In genomic region chr3:191355406-191355805, GRCh38 we compare ENCODE assay signal across 11 cellular contexts. TPM values are rescaled to one million over a fixed set of nuclear protein-coding genes. Genes with fewer than 3 reads are reported as not detected.
DNase-seq lines count a peak whose midpoint lies in the region; ATAC-seq, FAIRE-seq and TF ChIP-seq lines count a peak whose summit lies in the region.
"Had no signal": no experiment of that assay in that cellular context is flagged by ENCODE, and none has a peak within 500 bp of the region (broad histone marks: within the 10 kb centered on the region; RNA-seq: fewer than 3 reads in every experiment).

No MANE protein-coding gene starts in this region.

- no peaks in the 10 kb centered on the region for H3K9me3 ChIP-seq in MM.1S (replicated peaks; ENCODE audit: insufficient read depth, low read length)

- peaks cover 60% of the 10 kb centered on the region for H3K79me2 ChIP-seq in MM.1S (ENCODE audit: low read length)

- no TSS peak for BruUV-seq in Calu3 (replicated peaks; lab: Mats Ljungman, UMichigan)

- H3K36me3 Mint-ChIP-seq in Calu3 (ENCODE audit: insufficient read depth, unreplicated experiment) = peaks cover 18% of the 10 kb centered on the region

- no peak overlapping the region for H2AFZ ChIP-seq in MM.1S (ENCODE audit: low read length)

- CTCF ChIA-PET in Calu3 (lab: Charles Lee) = interaction anchor here (0.7 to 1.6 kb wide), 2 partner anchors 22 to 38 kb away, joined by 3 to 4 read pairs; no protein-coding TSS in a partner anchor

- no peaks in the 10 kb centered on the region for H3K4me1 ChIP-seq in MM.1S (ENCODE audit: low read length)

- H3K4me2 ChIP-seq in MM.1S (ENCODE audit: low read depth, low read length) = no peak overlapping the region

- H3K9me3 Mint-ChIP-seq in Calu3 (ENCODE audit: low read depth, unreplicated experiment) = no peaks in the 10 kb centered on the region
- H3K9me3 Mint-ChIP-seq: activated CD4-positive, alpha-beta memory T cell treated with anti-CD3 and anti-CD28 coated beads for 36 hours had no signal

- 0 out of 2 replicates have a peak, but pooled peaks cover under 1% of the 10 kb centered on the region for H3K36me3 ChIP-seq in MM.1S (replicated peaks; ENCODE audit: insufficient read depth, low read length)

- peak; percentile 98 for FAIRE-seq in GM19239 (lab: Jason Lieb, UNC)
- FAIRE-seq in frontal cortex (lab: Jason Lieb, UNC) = no peak

- peak overlapping the region; percentile 76 for H3K27ac Mint-ChIP-seq in Calu3 (ENCODE audit: unreplicated experiment)
- H3K27ac Mint-ChIP-seq: activated CD4-positive, alpha-beta memory T cell treated with anti-CD3 and anti-CD28 coated beads for 36 hours had no signal

- peaks cover 34% of the 10 kb centered on the region for H3K4me1 Mint-ChIP-seq in Calu3 (ENCODE audit: low read depth, unreplicated experiment)

- H3K4me3 ChIP-seq in MM.1S (ENCODE audit: low read length) = no peak overlapping the region

- 0 out of 2 replicates have a peak, but pooled peaks cover 2% of the 10 kb centered on the region for H4K20me1 ChIP-seq in MM.1S (ENCODE audit: insufficient read depth, low read length)

- no peaks in the 10 kb centered on the region for H3K9me2 ChIP-seq in MM.1S (replicated peaks; ENCODE audit: insufficient read depth, low read length)

- intact Hi-C loops in Calu3 (cut with micrococcal nuclease; ENCODE audit: unreplicated experiment) = loop anchor here (10.0 kb wide), 1 partner anchor 111 kb away; no protein-coding TSS in a partner anchor

- no peaks in the 10 kb centered on the region for H3K27me3 ChIP-seq in MM.1S (replicated peaks; ENCODE audit: insufficient read depth, low read length)

- H3K4me3 Mint-ChIP-seq in Calu3 (ENCODE audit: low read depth, unreplicated experiment) = peak overlapping the region; percentile 58
- H3K4me3 Mint-ChIP-seq: activated CD4-positive, alpha-beta memory T cell treated with anti-CD3 and anti-CD28 coated beads for 36 hours had no signal

- ATAC-seq in HG02759 (IDR thresholded peaks at IDR 0.05; ENCODE audit: unreplicated experiment) (peak; percentile 81), HG03558 (IDR thresholded peaks at IDR 0.05; ENCODE audit: extremely low read depth, unreplicated experiment) (peak; percentile 67)
- ATAC-seq: Panc1 had no signal

- no peak overlapping the region for H3K9ac ChIP-seq in MM.1S (ENCODE audit: low read length)

- H3K27me3 Mint-ChIP-seq in Calu3 (ENCODE audit: unreplicated experiment) = no peaks in the 10 kb centered on the region
- H3K27me3 Mint-ChIP-seq: activated CD4-positive, alpha-beta memory T cell treated with anti-CD3 and anti-CD28 coated beads for 36 hours had no signal

- no peak for TF ChIP-seq CTCF in Calu3 (IDR thresholded peaks at IDR 0.05; ENCODE audit: unreplicated experiment)
- no peak for TF ChIP-seq CTCF in MM.1S (IDR thresholded peaks at IDR 0.05; ENCODE audit: low read length)

- no peak overlapping the region for H3K27ac ChIP-seq in MM.1S (ENCODE audit: low read length)

- H3F3A ChIP-seq in MM.1S (ENCODE audit: insufficient read depth, low read length) = no peaks in the 10 kb centered on the region

- DNase-seq in Calu3 (no peak), GM19239 (ENCODE audit: insufficient read length, low spot score) (no peak), MM.1S (no peak), NCI-H1694 (lab: John Stamatoyannopoulos, UW) (no peak), frontal cortex (ENCODE audit: low spot score in 2 of 2) (no peak)
- no peak for DNase-seq in stimulated activated CD8-positive, alpha-beta memory T cell treated with anti-CD3 and anti-CD28 coated beads, Interleukin-4, amount 100 ng/mL, for 48 hours
- DNase-seq: activated CD4-positive, alpha-beta memory T cell treated with anti-CD3 and anti-CD28 coated beads for 36 hours; anterior cingulate cortex had no signal

RNA-seq across cellular contexts. Expression of gene UTS2B, which starts 25.1 kb away (rescaled TPM):
- total RNA-seq in Calu3 (2022) (1.5 and 1.6 TPM in 2 replicates), frontal cortex (0.41 TPM)
- total RNA-seq: activated CD4-positive, alpha-beta memory T cell treated with anti-CD3 and anti-CD28 coated beads for 36 hours had no signal

RNA-seq across cellular contexts. Expression of gene CCDC50, which starts 26.2 kb away (rescaled TPM):
- 124 and 134 TPM in 2 replicates for total RNA-seq in Calu3 (2022)
- total RNA-seq in frontal cortex = 83.2 TPM
